1 cellular context compared by ENCODE assay signal in the genomic region with DNA sequence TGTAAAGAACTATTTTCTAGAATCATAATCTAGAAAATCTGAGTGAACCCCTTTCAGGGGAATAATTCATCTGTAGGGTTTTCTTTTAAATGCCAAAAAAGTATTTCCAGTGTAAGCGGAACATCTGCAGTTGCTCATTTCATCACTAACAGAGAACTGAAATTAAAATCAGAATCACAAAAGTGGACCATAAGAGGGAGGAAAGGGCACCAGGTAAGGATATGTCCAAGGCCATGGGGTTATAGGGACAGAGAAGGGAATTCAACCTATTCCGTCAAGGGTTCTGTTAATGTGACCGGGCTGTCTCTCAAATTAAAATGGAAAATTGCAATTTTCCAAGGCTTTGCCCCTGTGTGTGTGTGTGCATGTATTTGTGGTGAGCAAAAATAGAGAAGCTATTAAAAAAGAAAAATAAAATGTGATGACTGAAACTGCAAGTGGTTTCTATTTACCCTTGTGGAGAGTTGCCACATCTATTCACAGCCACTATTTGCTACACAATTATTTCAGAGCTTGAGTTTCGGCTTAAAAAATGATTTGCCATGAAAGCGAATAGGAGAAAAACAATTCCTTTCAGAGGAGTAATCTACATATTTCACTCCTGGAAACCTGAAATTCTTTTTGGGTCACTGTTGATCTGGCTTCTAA.
TF ChIP-seq lines count a peak whose summit lies in the region.

No MANE protein-coding gene starts in this region.

TF ChIP-seq in GM12878, 131 proteins besides CTCF, POLR2A, EP300 and RAD21:
- TF ChIP-seq, protein P1, sequence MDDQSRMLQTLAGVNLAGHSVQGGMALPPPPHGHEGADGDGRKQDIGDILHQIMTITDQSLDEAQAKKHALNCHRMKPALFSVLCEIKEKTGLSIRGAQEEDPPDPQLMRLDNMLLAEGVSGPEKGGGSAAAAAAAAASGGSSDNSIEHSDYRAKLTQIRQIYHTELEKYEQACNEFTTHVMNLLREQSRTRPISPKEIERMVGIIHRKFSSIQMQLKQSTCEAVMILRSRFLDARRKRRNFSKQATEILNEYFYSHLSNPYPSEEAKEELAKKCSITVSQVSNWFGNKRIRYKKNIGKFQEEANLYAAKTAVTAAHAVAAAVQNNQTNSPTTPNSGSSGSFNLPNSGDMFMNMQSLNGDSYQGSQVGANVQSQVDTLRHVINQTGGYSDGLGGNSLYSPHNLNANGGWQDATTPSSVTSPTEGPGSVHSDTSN (IDR thresholded peaks at IDR 0.05; ENCODE audit: insufficient replicate concordance, low read depth, low read length) = no peak
- TF ChIP-seq ZNF24 (IDR thresholded peaks at IDR 0.05) = no peak
- no peak for TF ChIP-seq PML (IDR thresholded peaks at IDR 0.05; ENCODE audit: low read length)
- no peak for TF ChIP-seq MYC (IDR thresholded peaks at IDR 0.05; ENCODE audit: insufficient read depth, insufficient read length, insufficient replicate concordance, low read length, severe bottlenecking)
- no peak for TF ChIP-seq POLR2AphosphoS5 (IDR thresholded peaks at IDR 0.05; ENCODE audit: low read length)
- peak; percentile 44 for TF ChIP-seq RUNX3 (IDR thresholded peaks at IDR 0.05; ENCODE audit: low read length)
- TF ChIP-seq NR2C1 (IDR thresholded peaks at IDR 0.05) = no peak
- peak; percentile 30 for TF ChIP-seq JUNB (IDR thresholded peaks at IDR 0.05)
- TF ChIP-seq, protein P2, sequence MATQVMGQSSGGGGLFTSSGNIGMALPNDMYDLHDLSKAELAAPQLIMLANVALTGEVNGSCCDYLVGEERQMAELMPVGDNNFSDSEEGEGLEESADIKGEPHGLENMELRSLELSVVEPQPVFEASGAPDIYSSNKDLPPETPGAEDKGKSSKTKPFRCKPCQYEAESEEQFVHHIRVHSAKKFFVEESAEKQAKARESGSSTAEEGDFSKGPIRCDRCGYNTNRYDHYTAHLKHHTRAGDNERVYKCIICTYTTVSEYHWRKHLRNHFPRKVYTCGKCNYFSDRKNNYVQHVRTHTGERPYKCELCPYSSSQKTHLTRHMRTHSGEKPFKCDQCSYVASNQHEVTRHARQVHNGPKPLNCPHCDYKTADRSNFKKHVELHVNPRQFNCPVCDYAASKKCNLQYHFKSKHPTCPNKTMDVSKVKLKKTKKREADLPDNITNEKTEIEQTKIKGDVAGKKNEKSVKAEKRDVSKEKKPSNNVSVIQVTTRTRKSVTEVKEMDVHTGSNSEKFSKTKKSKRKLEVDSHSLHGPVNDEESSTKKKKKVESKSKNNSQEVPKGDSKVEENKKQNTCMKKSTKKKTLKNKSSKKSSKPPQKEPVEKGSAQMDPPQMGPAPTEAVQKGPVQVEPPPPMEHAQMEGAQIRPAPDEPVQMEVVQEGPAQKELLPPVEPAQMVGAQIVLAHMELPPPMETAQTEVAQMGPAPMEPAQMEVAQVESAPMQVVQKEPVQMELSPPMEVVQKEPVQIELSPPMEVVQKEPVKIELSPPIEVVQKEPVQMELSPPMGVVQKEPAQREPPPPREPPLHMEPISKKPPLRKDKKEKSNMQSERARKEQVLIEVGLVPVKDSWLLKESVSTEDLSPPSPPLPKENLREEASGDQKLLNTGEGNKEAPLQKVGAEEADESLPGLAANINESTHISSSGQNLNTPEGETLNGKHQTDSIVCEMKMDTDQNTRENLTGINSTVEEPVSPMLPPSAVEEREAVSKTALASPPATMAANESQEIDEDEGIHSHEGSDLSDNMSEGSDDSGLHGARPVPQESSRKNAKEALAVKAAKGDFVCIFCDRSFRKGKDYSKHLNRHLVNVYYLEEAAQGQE (IDR thresholded peaks at IDR 0.05; ENCODE audit: low read depth, low read length) = no peak
- no peak for TF ChIP-seq YY1 (IDR thresholded peaks at IDR 0.05; ENCODE audit: low read depth, low read length)
- TF ChIP-seq, protein P3, sequence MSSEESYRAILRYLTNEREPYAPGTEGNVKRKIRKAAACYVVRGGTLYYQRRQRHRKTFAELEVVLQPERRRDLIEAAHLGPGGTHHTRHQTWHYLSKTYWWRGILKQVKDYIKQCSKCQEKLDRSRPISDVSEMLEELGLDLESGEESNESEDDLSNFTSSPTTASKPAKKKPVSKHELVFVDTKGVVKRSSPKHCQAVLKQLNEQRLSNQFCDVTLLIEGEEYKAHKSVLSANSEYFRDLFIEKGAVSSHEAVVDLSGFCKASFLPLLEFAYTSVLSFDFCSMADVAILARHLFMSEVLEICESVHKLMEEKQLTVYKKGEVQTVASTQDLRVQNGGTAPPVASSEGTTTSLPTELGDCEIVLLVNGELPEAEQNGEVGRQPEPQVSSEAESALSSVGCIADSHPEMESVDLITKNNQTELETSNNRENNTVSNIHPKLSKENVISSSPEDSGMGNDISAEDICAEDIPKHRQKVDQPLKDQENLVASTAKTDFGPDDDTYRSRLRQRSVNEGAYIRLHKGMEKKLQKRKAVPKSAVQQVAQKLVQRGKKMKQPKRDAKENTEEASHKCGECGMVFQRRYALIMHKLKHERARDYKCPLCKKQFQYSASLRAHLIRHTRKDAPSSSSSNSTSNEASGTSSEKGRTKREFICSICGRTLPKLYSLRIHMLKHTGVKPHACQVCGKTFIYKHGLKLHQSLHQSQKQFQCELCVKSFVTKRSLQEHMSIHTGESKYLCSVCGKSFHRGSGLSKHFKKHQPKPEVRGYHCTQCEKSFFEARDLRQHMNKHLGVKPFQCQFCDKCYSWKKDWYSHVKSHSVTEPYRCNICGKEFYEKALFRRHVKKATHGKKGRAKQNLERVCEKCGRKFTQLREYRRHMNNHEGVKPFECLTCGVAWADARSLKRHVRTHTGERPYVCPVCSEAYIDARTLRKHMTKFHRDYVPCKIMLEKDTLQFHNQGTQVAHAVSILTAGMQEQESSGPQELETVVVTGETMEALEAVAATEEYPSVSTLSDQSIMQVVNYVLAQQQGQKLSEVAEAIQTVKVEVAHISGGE (CRISPR knock-in tag; IDR thresholded peaks at IDR 0.05) = no peak
- no peak for TF ChIP-seq NFYA (IDR thresholded peaks at IDR 0.05; ENCODE audit: borderline replicate concordance, low read depth, low read length)
- TF ChIP-seq RB1 (IDR thresholded peaks at IDR 0.05; ENCODE audit: borderline replicate concordance) = no peak
